Comparison of ENCODE assay signal across 14 cellular contexts in the genomic region with DNA sequence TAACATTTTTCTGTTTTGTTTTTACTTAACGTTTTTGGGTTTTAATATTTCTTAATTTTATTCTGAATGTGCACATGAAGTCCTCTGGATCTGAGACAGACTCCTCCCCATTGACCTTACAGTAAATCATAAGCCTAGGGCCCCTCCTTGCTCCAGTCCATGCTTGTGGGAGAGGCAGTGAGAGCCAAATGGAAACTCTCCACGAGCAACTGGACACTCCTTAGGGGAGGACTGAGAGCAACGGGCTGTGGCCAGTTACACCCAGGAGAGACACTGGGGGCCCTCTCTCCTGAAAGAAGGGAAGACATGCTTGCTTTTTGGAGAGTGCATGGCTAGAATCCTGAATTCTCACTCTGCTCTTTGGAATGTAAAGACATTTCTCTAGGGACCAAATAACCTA. TPM values are rescaled to one million over a fixed set of nuclear protein-coding genes. Genes with fewer than 3 reads are reported as not detected.
DNase-seq lines count a peak whose midpoint lies in the region; ATAC-seq and TF ChIP-seq lines count a peak whose summit lies in the region.
"Had no signal": no experiment of that assay in that cellular context is flagged by ENCODE, and none has a peak within 500 bp of the region (broad histone marks: within the 10 kb centered on the region; RNA-seq: fewer than 3 reads in every experiment).

No MANE protein-coding gene starts in this region.

- H3K9me3 ChIP-seq in breast epithelium (peaks cover 0 to 4% of the 10 kb centered on the region in 2 donors), mucosa of descending colon (peaks cover 3% of the 10 kb centered on the region), uterus (no peaks in the 10 kb centered on the region), PC-3 (ENCODE audit: low read length) (no peaks in the 10 kb centered on the region)

- TF ChIP-seq POLR2A in breast epithelium (IDR thresholded peaks at IDR 0.05) (no peak), uterus (IDR thresholded peaks at IDR 0.05) (no peak)

- TF ChIP-seq CTCF in MCF 10A (IDR thresholded peaks at IDR 0.05; ENCODE audit: unreplicated experiment), result no peak
- no peak for TF ChIP-seq CTCF in breast epithelium (IDR thresholded peaks at IDR 0.05)
- TF ChIP-seq CTCF in fibroblast of villous mesenchyme (IDR thresholded peaks at IDR 0.05; ENCODE audit: insufficient read depth, low read depth, low read length), result no peak
- no peak for TF ChIP-seq CTCF in mucosa of descending colon (IDR thresholded peaks at IDR 0.05)
- TF ChIP-seq CTCF in uterus (IDR thresholded peaks at IDR 0.05), result no peak
- no peak for TF ChIP-seq CTCF in PC-3 (conservative IDR thresholded peaks at IDR 0.05; ENCODE audit: low read depth, low read length)

- H3K27me3 ChIP-seq in breast epithelium, result no peaks in the 10 kb centered on the region
- no peaks in the 10 kb centered on the region for H3K27me3 ChIP-seq in uterus
- no peaks in the 10 kb centered on the region for H3K27me3 ChIP-seq in PC-3 (ENCODE audit: low read length)

- peak; percentile 63 for ATAC-seq in mucosa of descending colon
- ATAC-seq in PC-3, result no peak

- no peaks in the 10 kb centered on the region for H3K79me2 ChIP-seq in PC-3 (ENCODE audit: low read length)

- H3F3A ChIP-seq in PC-3 (ENCODE audit: low read length, unreplicated experiment), result no peaks in the 10 kb centered on the region

- H4K20me1 ChIP-seq in PC-3 (ENCODE audit: low read length), result no peaks in the 10 kb centered on the region

- no peaks in the 10 kb centered on the region for H3K9me3 Mint-ChIP-seq in MCF 10A (ENCODE audit: unreplicated experiment)

- peaks cover 9% of the 10 kb centered on the region for H3K4me1 Mint-ChIP-seq in MCF 10A (ENCODE audit: insufficient read depth, unreplicated experiment)

- H3K27ac Mint-ChIP-seq in MCF 10A (ENCODE audit: low read depth, unreplicated experiment), result no peak overlapping the region
- H3K27ac Mint-ChIP-seq: endodermal cell had no signal

- CTCF ChIA-PET in MCF 10A (lab: Yijun Ruan, JAX), result no interaction called here
- CTCF ChIA-PET in PC-3 (lab: Charles Lee), result interaction anchor here (0.6 kb wide), 1 partner anchor 88 kb away, joined by 3 read pairs; no protein-coding TSS in a partner anchor

- H3K36me3 Mint-ChIP-seq in MCF 10A (ENCODE audit: insufficient read depth, unreplicated experiment), result no peaks in the 10 kb centered on the region

- no peaks in the 10 kb centered on the region for H3K27me3 Mint-ChIP-seq in MCF 10A (ENCODE audit: insufficient read depth, unreplicated experiment)

- POLR2A ChIA-PET in MCF 10A (lab: Yijun Ruan, JAX) (interaction anchor here (0.8 kb wide), 1 partner anchor 129 kb away, joined by 3 read pairs; no protein-coding TSS in a partner anchor), PC-3 (lab: Charles Lee; ENCODE audit: unreplicated experiment) (no interaction called here)

- BruUV-seq in MCF 10A (replicated peaks; lab: Mats Ljungman, UMichigan) (no TSS peak), PC-3 (replicated peaks; lab: Mats Ljungman, UMichigan) (no TSS peak)

- no peak overlapping the region for H3K4me2 ChIP-seq in PC-3 (ENCODE audit: low read length)

- DNase-seq in MCF 10A (ENCODE audit: unreplicated experiment) (peak; percentile 16), breast epithelium (ENCODE audit: low spot score in 2 of 2) (no peak), fibroblast of villous mesenchyme (ENCODE audit: low read depth) (peak; percentile 87), mucosa of descending colon (peak in 1 of 3 donors; percentile 21), uterus (peak; percentile 83 to 86), cerebellum (ENCODE audit: low spot score) (no peak), substantia nigra (lab: John Stamatoyannopoulos, UW) (no peak), PC-3 (no peak)
- DNase-seq: endodermal cell, GOT3, NCI-H1105 treated with DMSO at 0.1 percent for 48 hours, NCI-H526 treated with DMSO at 0.1 percent for 48 hours, SIG-M5, WERI-Rb-1 had no signal

- H3K27ac ChIP-seq in breast epithelium (no peak overlapping the region), uterus (peak overlapping the region; percentile 83 to 88), substantia nigra (ENCODE audit: low read depth, low read length, poor library complexity, severe bottlenecking) (no peak overlapping the region), PC-3 (ENCODE audit: low read length) (no peak overlapping the region)
- H3K27ac ChIP-seq: WERI-Rb-1 had no signal

- no peaks in the 10 kb centered on the region for H3K9me2 ChIP-seq in PC-3 (replicated peaks; ENCODE audit: low read length)

- H3K4me1 ChIP-seq in breast epithelium (peaks cover 0 to 3% of the 10 kb centered on the region in 2 donors), mucosa of descending colon (ENCODE audit: low read depth) (no peaks in the 10 kb centered on the region), uterus (peaks cover 7 to 13% of the 10 kb centered on the region in 2 donors), PC-3 (ENCODE audit: insufficient read depth, low read length) (peaks cover 23% of the 10 kb centered on the region)

- no peak overlapping the region for H3K4me3 Mint-ChIP-seq in MCF 10A (ENCODE audit: unreplicated experiment)
- H3K4me3 Mint-ChIP-seq: endodermal cell had no signal

- no peaks in the 10 kb centered on the region for H3K36me3 ChIP-seq in breast epithelium
- H3K36me3 ChIP-seq in mucosa of descending colon (ENCODE audit: low read depth), result no peaks in the 10 kb centered on the region
- no peaks in the 10 kb centered on the region for H3K36me3 ChIP-seq in uterus
- no peaks in the 10 kb centered on the region for H3K36me3 ChIP-seq in PC-3 (ENCODE audit: low read depth, low read length)
- H3K36me3 ChIP-seq: WERI-Rb-1 had no signal

- intact Hi-C loops in MCF 10A (cut with micrococcal nuclease), result no loop called here
- intact Hi-C loops in breast epithelium (cut with DNase I; ENCODE audit: low total_unique reads), result no loop called here
- intact Hi-C loops in mucosa of descending colon (cut with DNase I, micrococcal nuclease), result no loop called here
- intact Hi-C loops in uterus (cut with DNase I; ENCODE audit: low total_unique reads), result no loop called here
- intact Hi-C loops in PC-3 (cut with micrococcal nuclease), result no loop called here

- no peak overlapping the region for H3K9ac ChIP-seq in PC-3 (ENCODE audit: low read length)

- H3K4me3 ChIP-seq in breast epithelium, result no peak overlapping the region
- H3K4me3 ChIP-seq in fibroblast of villous mesenchyme (ENCODE audit: low read depth, low read length), result no peak overlapping the region
- H3K4me3 ChIP-seq in mucosa of descending colon, result no peak overlapping the region
- no peak overlapping the region for H3K4me3 ChIP-seq in uterus
- no peak overlapping the region for H3K4me3 ChIP-seq in PC-3 (ENCODE audit: low read length)

- H2AFZ ChIP-seq in PC-3 (ENCODE audit: low read length), result no peak overlapping the region

RNA-seq across cellular contexts. Expression of a gene that starts 48.9 kb away (rescaled TPM):
- total RNA-seq in MCF 10A (2022), result 22.4 and 29.6 TPM in 2 replicates
- total RNA-seq in breast epithelium, result 10 to 100 TPM; 30.1 to 74.4 (median 59.3) TPM
- total RNA-seq in fibroblast of villous mesenchyme, result 75.6 and 85.4 TPM in 2 replicates
- total RNA-seq in mucosa of descending colon, result 10 to 100 TPM; 37.6 to 65.7 (median 46.3) TPM
- total RNA-seq in uterus, result 100 to 1,000 TPM in 1 of 4 donors, 10 to 100 TPM in 3; 41.5 to 112 (median 57.8) TPM
- total RNA-seq in cerebellum, result 43.7 TPM
- total RNA-seq in PC-3 (2014; rRNA removed), result 58.9 and 77.5 TPM in 2 replicates

Comparison
In these comparisons a context has a peak if more than half of its experiments do, and no peak if none do; other contexts are left out.
1. DNase-seq: peak in MCF 10A (single experiment), fibroblast of villous mesenchyme (single experiment) and uterus (2 of 2); none in breast epithelium (0 of 2), cerebellum (single experiment), substantia nigra (0 of 49) and PC-3 (single experiment).
2. H3K27ac ChIP-seq: peak in uterus (2 of 2); none in breast epithelium (0 of 2), substantia nigra (single experiment) and PC-3 (single experiment).